Comparison of ENCODE assay signal across 1 cellular context in genomic region chr12:127552838-127553237, GRCh38.
TF ChIP-seq lines count a peak whose summit lies in the region.

No MANE protein-coding gene starts in this region.

TF ChIP-seq in H1, 55 proteins besides CTCF, POLR2A, EP300 and RAD21 (continued from another document):
- no peak for TF ChIP-seq ASH2L (IDR thresholded peaks at IDR 0.05; ENCODE audit: low read length)
TF ChIP-seq in H1: peak in this region for 1.
